In genomic region chr16:2089676-2090480, GRCh38 we compare ENCODE assay signal across 18 cellular contexts. TPM values are rescaled to one million over a fixed set of nuclear protein-coding genes. Genes with fewer than 3 reads are reported as not detected.
A peak's percentile ranks its signal among the peaks of the same experiment; 100 is the strongest.
DNase-seq lines count a peak whose midpoint lies in the region; ATAC-seq, FAIRE-seq and TF ChIP-seq lines count a peak whose summit lies in the region.
"Had no signal": no experiment of that assay in that cellular context is flagged by ENCODE, and none has a peak within 500 bp of the region (broad histone marks: within the 10 kb centered on the region; RNA-seq: fewer than 3 reads in every experiment).

No MANE protein-coding gene starts in this region.

- peaks cover 12% of the 10 kb centered on the region; the same call in 1 of the 2 replicates for H3F3A ChIP-seq in GM23338 (replicated peaks; ENCODE audit: low read depth)

- H3K9me2 ChIP-seq in GM23338 (ENCODE audit: insufficient read depth), result no peaks in the 10 kb centered on the region

- H3K27ac ChIP-seq in GM23338 (ENCODE audit: low read depth), result no peak overlapping the region
- no peak overlapping the region for H3K27ac ChIP-seq in GM12878 (ENCODE audit: control insufficient read depth, insufficient read depth)
- H3K27ac ChIP-seq in iPS-20b (ENCODE audit: low read length), result no peak overlapping the region
- H3K27ac ChIP-seq in effector memory CD4-positive, alpha-beta T cell (ENCODE audit: insufficient read depth, low read length, poor library complexity, severe bottlenecking), result no peak overlapping the region
- H3K27ac ChIP-seq: coronary artery had no signal

- H4K20me1 ChIP-seq in GM23338 (replicated peaks; ENCODE audit: insufficient read depth) (no peaks in the 10 kb centered on the region; the same call in 1 of the 2 replicates), GM12878 (ENCODE audit: control insufficient read depth, insufficient read depth) (no peaks in the 10 kb centered on the region)

- TF ChIP-seq CTCF in GM23338 (conservative IDR thresholded peaks at IDR 0.05; ENCODE audit: low read depth in 2 of 2), result no peak
- TF ChIP-seq CTCF in GM12878 (IDR thresholded peaks at IDR 0.05 in 2 of 3, conservative IDR thresholded peaks at IDR 0.05 in 1 of 3; ENCODE audit: control insufficient read depth in 2 of 3, extremely low read depth in 1 of 3, insufficient read depth in 1 of 3, low read depth in 3 of 3, low read length in 3 of 3), result no peak
- no peak for TF ChIP-seq CTCF in GM13977 (IDR thresholded peaks at IDR 0.05; ENCODE audit: extremely low read depth, insufficient read depth, missing control alignments)

- H3K9me3 Mint-ChIP-seq in GM23338, result no peaks in the 10 kb centered on the region

- TF ChIP-seq POLR2A in GM12878 (IDR thresholded peaks at IDR 0.05; ENCODE audit: low read depth, low read length), result peak; percentile 23

- peaks cover 3% of the 10 kb centered on the region; the same call in 1 of the 3 replicates for H3K36me3 Mint-ChIP-seq in GM23338 (ENCODE audit: low read depth)

- no peak for FAIRE-seq in GM12878 (lab: Jason Lieb, UNC)
- FAIRE-seq: G401.6 had no signal

- no peak overlapping the region for H3K9ac ChIP-seq in GM12878 (ENCODE audit: control insufficient read depth, insufficient read depth, low read length)
- no peak overlapping the region for H3K9ac ChIP-seq in iPS-20b (ENCODE audit: low read depth, low read length)

- no TSS peak for BruUV-seq in GM12878 (replicated peaks; lab: Mats Ljungman, UMichigan)

- DNase-seq in GM23338 (ENCODE audit: low spot score) (no peak), GM12878 (ENCODE audit: low read depth, low spot score) (no peak), retina (peak; percentile 37), NOMO-1 treated with dmso at 0.1 percent for 144 hours (lab: John Stamatoyannopoulos, UW; ENCODE audit: unreplicated experiment) (no peak), GM13977 (ENCODE audit: low spot score) (no peak)
- no peak for DNase-seq in effector memory CD4-positive, alpha-beta T cell
- DNase-seq: activated CD4-positive, CD25-positive, alpha-beta regulatory T cell; COR-L47; GOT3; kidney glomerular epithelial cell; NCI-H1436; NK-92 treated with Interleukin-12 subunit alpha and Interleukin-12 subunit beta, amount 100 ng/mL, for 24 hours; SIG-M5; T-helper 17 cell had no signal

- H3K27ac Mint-ChIP-seq in GM23338, result no peak overlapping the region
- H3K27ac Mint-ChIP-seq: T-helper 17 cell had no signal

- no peak for TF ChIP-seq RAD21 in GM12878 (IDR thresholded peaks at IDR 0.05; ENCODE audit: insufficient read depth, low read depth, low read length)

- SMC1A ChIA-PET in GM12878 (lab: Charles Lee; ENCODE audit: uncharacterized antibody, unreplicated experiment), result no interaction called here

- H3K4me3 ChIP-seq in GM23338 (peak overlapping the region; percentile 55; the same call in 1 of the 2 replicates), GM12878 (no peak overlapping the region), iPS-20b (ENCODE audit: low read length) (peak overlapping the region; percentile 65; the same call in 1 of the 2 replicates)
- no peak overlapping the region for H3K4me3 ChIP-seq in effector memory CD4-positive, alpha-beta T cell (ENCODE audit: insufficient read depth, low read depth, low read length, poor library complexity, severe bottlenecking)
- H3K4me3 ChIP-seq: coronary artery had no signal

- TF ChIP-seq EP300 in GM12878 (IDR thresholded peaks at IDR 0.05; ENCODE audit: borderline replicate concordance in 1 of 2, control insufficient read depth in 1 of 2, low read depth in 2 of 2, low read length in 2 of 2), result no peak

- ATAC-seq in GM23338 (no peak), GM12878 (no peak), HG03039 (IDR thresholded peaks at IDR 0.05; ENCODE audit: unreplicated experiment) (no peak)
- ATAC-seq: T-helper 17 cell had no signal

- peaks cover 14% of the 10 kb centered on the region for H3K27me3 Mint-ChIP-seq in GM23338 (ENCODE audit: insufficient read depth, low read depth, poor library complexity)
- H3K27me3 Mint-ChIP-seq: T-helper 17 cell had no signal

- no peaks in the 10 kb centered on the region for H3K4me1 Mint-ChIP-seq in GM23338
- H3K4me1 Mint-ChIP-seq: T-helper 17 cell had no signal

- POLR2A ChIA-PET in GM12878 (lab: Charles Lee), result no interaction called here

- H3K27me3 ChIP-seq in GM23338 (ENCODE audit: insufficient read depth) (no peaks in the 10 kb centered on the region), GM12878 (replicated peaks in 1 of 2; ENCODE audit: control insufficient read depth in 2 of 2, insufficient read depth in 2 of 2, low read length in 1 of 2) (no peaks in the 10 kb centered on the region), iPS-20b (ENCODE audit: insufficient read depth, low read length) (no peaks in the 10 kb centered on the region)
- no peaks in the 10 kb centered on the region for H3K27me3 ChIP-seq in effector memory CD4-positive, alpha-beta T cell (replicated peaks; ENCODE audit: control insufficient read depth, insufficient read depth, low read length, poor library complexity, severe bottlenecking)

- CTCF ChIA-PET in GM12878 (lab: Yijun Ruan, JAX), result interaction anchor here (3.1 kb wide), 1 partner anchor 50 kb away, joined by 9 read pairs; no protein-coding TSS in a partner anchor

- intact Hi-C loops in GM12878 (cut with micrococcal nuclease; ENCODE audit: unreplicated experiment), result no loop called here

- H3K79me2 ChIP-seq in GM23338 (replicated peaks; ENCODE audit: insufficient read depth) (no peaks in the 10 kb centered on the region), GM12878 (ENCODE audit: control insufficient read depth, insufficient read depth, low read length) (no peaks in the 10 kb centered on the region)

- H3K36me3 ChIP-seq in GM23338 (ENCODE audit: insufficient read depth), result no peaks in the 10 kb centered on the region
- H3K36me3 ChIP-seq in GM12878 (ENCODE audit: control insufficient read depth in 2 of 2, insufficient read depth in 2 of 2, low read length in 1 of 2), result peaks cover 0 to 6% of the 10 kb centered on the region in 2 experiments; a peak in 2 of 4 replicates
- H3K36me3 ChIP-seq in iPS-20b (ENCODE audit: insufficient read depth, low read depth, low read length), result peaks cover 15% of the 10 kb centered on the region; the same call in 1 of the 2 replicates
- H3K36me3 ChIP-seq in effector memory CD4-positive, alpha-beta T cell (ENCODE audit: control insufficient read depth, insufficient read depth, low read length), result peaks cover 55% of the 10 kb centered on the region

- peak overlapping the region; percentile 61 for H3K4me3 Mint-ChIP-seq in GM23338
- H3K4me3 Mint-ChIP-seq: T-helper 17 cell had no signal

- H3K4me1 ChIP-seq in GM23338 (ENCODE audit: insufficient read depth) (peaks cover 4% of the 10 kb centered on the region; the same call in 1 of the 2 replicates), GM12878 (ENCODE audit: control insufficient read depth, insufficient read depth, low read length) (no peaks in the 10 kb centered on the region), iPS-20b (ENCODE audit: insufficient read depth, low read length) (no peaks in the 10 kb centered on the region; the same call in 1 of the 2 replicates)
- H3K4me1 ChIP-seq in effector memory CD4-positive, alpha-beta T cell (ENCODE audit: control insufficient read depth, insufficient read depth, low read length, poor library complexity, severe bottlenecking), result no peaks in the 10 kb centered on the region

- WGBS in GM12878 (ENCODE audit: insufficient coverage, insufficient replicate concordance, low lambda C conversion rate, missing lambda C conversion rate), result 94% methylated on average over 44 of the region's 47 CpGs

- no peak overlapping the region for H2AFZ ChIP-seq in GM23338
- H2AFZ ChIP-seq in GM12878 (ENCODE audit: control insufficient read depth, low read depth, low read length), result no peak overlapping the region

- H3K9me3 ChIP-seq in GM12878 (replicated peaks; ENCODE audit: control insufficient read depth, insufficient read depth, low read length) (no peaks in the 10 kb centered on the region), iPS-20b (ENCODE audit: insufficient read depth, low read depth, low read length) (no peaks in the 10 kb centered on the region)
- H3K9me3 ChIP-seq in effector memory CD4-positive, alpha-beta T cell (ENCODE audit: control insufficient read depth, low read length), result no peaks in the 10 kb centered on the region

- H3K4me2 ChIP-seq in GM23338 (peak overlapping the region; percentile 78), GM12878 (ENCODE audit: control insufficient read depth, insufficient read depth) (no peak overlapping the region)

- RAD21 ChIA-PET in GM12878 (lab: Charles Lee; ENCODE audit: unreplicated experiment), result interaction anchor here (1.4 kb wide), 1 partner anchor 68 kb away, joined by 3 read pairs; no protein-coding TSS in a partner anchor

- in situ Hi-C loops in GM12878 (cut with MboI) (loop anchor here (10.0 kb wide), 1 partner anchor 55 kb away; the partner anchor contains the start of gene RAB26), GM13977 (cut with MboI; ENCODE audit: low pct_unique_long_range_greater_than_20kb, low sequenced_read_pairs, unreplicated experiment) (no loop called here)

RNA-seq across cellular contexts. Expression of gene TSC2, which starts 42.1 kb away (rescaled TPM):
- 81.4 and 93.0 TPM in 2 replicates for total RNA-seq in GM23338 (2014; rRNA removed; shearing (Covaris generic))
- polyA plus RNA-seq in GM23338 (2016; fragmentation: Nextera tagmentation; extraction: Ambion mirVana) (36.3 and 40.5 TPM in 2 replicates), GM12878 (2011; rRNA removed) (10.1 and 18.0 TPM in 2 replicates), GM12878 (2014; fragmentation: Illumina TruSeq; extraction: Trizol) (4.9 and 22.7 TPM in 2 replicates), GM12878 (2014; fragmentation: Nextera tagmentation; extraction: Ambion mirVana) (1 to 10 TPM; 1.6 to 3.9 TPM), GM12878 (2014; rRNA removed) (31.3 and 48.1 TPM in 2 replicates), GM12878 (2016; fragmentation: Nextera tagmentation; extraction: Ambion mirVana) (10 to 100 TPM; 36.1 to 43.6 TPM)
- 135 and 159 TPM in 2 replicates for total RNA-seq in GM12878 (2013; cell fraction: nucleolus; rRNA removed)
- total RNA-seq in GM12878 (2014; rRNA removed) (15.9 and 20.4 TPM in 2 replicates), GM12878 (2014; rRNA removed; fragmentation: Illumina TruSeq; extraction: Trizol) (9.7 and 10.9 TPM in 2 replicates), GM12878 (2021) (61.5 and 77.0 TPM in 2 replicates)
- 17.5 TPM for polyA plus RNA-seq in GM12878 (2011; ENCODE audit: low read depth)
- 18.5 and 24.1 TPM in 2 replicates for polyA plus RNA-seq in GM12878 (2011; cell fraction: cytosol; rRNA removed)
- polyA plus RNA-seq in GM12878 (2011; cell fraction: nucleus; rRNA removed), result 284 and 324 TPM in 2 replicates
- 46.1 and 49.1 TPM in 2 replicates for polyA plus RNA-seq in GM12878 (2012)
- polyA minus RNA-seq in GM12878 (2011; rRNA and poly(A)+ RNA removed), result 43.0 and 55.4 TPM in 2 replicates
- 32.2 and 38.4 TPM in 2 replicates for polyA minus RNA-seq in GM12878 (2011; cell fraction: cytosol; rRNA and poly(A)+ RNA removed)
- 47.4 and 83.8 TPM in 2 replicates for polyA minus RNA-seq in GM12878 (2011; cell fraction: nucleus; rRNA and poly(A)+ RNA removed)

RNA-seq across cellular contexts. Expression of gene NTHL1, which starts 42.2 kb away (rescaled TPM):
- total RNA-seq in GM23338 (2014; rRNA removed; shearing (Covaris generic)), result 84.6 and 97.1 TPM in 2 replicates
- 87.9 and 94.9 TPM in 2 replicates for polyA plus RNA-seq in GM23338 (2016; fragmentation: Nextera tagmentation; extraction: Ambion mirVana)
- 21.3 and 22.2 TPM in 2 replicates for total RNA-seq in GM12878 (2013; cell fraction: nucleolus; rRNA removed)
- total RNA-seq in GM12878 (2014; rRNA removed), result 50.1 and 54.7 TPM in 2 replicates
- 16.4 and 17.2 TPM in 2 replicates for total RNA-seq in GM12878 (2014; rRNA removed; fragmentation: Illumina TruSeq; extraction: Trizol)
- total RNA-seq in GM12878 (2021), result 41.3 and 48.4 TPM in 2 replicates
- 4.0 TPM for polyA plus RNA-seq in GM12878 (2011; ENCODE audit: low read depth)
- polyA plus RNA-seq in GM12878 (2011; rRNA removed), result 11.8 and 32.9 TPM in 2 replicates
- polyA plus RNA-seq in GM12878 (2011; cell fraction: cytosol; rRNA removed), result 71.1 and 110 TPM in 2 replicates
- 47.6 and 73.7 TPM in 2 replicates for polyA plus RNA-seq in GM12878 (2011; cell fraction: nucleus; rRNA removed)
- 14.5 and 15.4 TPM in 2 replicates for polyA plus RNA-seq in GM12878 (2012)
- 0.19 and 8.1 TPM in 2 replicates for polyA plus RNA-seq in GM12878 (2014; fragmentation: Illumina TruSeq; extraction: Trizol)
- polyA plus RNA-seq in GM12878 (2014; fragmentation: Nextera tagmentation; extraction: Ambion mirVana), result 1 to 10 TPM in 1 of 2 experiments, under 1 TPM in 1; 0.85 to 9.2 TPM
- polyA plus RNA-seq in GM12878 (2014; rRNA removed), result 46.9 and 49.0 TPM in 2 replicates
- polyA plus RNA-seq in GM12878 (2016; fragmentation: Nextera tagmentation; extraction: Ambion mirVana), result 10 to 100 TPM; 45.1 to 53.8 TPM
- polyA minus RNA-seq in GM12878 (2011; rRNA and poly(A)+ RNA removed), result 18.0 and 54.3 TPM in 2 replicates
- 13.1 and 15.4 TPM in 2 replicates for polyA minus RNA-seq in GM12878 (2011; cell fraction: cytosol; rRNA and poly(A)+ RNA removed)
- polyA minus RNA-seq in GM12878 (2011; cell fraction: nucleus; rRNA and poly(A)+ RNA removed), result 10.2 and 15.9 TPM in 2 replicates

RNA-seq across cellular contexts. Expression of gene PKD1, which starts 45.8 kb away (rescaled TPM):
- 75.5 and 107 TPM in 2 replicates for total RNA-seq in GM23338 (2014; rRNA removed; shearing (Covaris generic))
- polyA plus RNA-seq in GM23338 (2016; fragmentation: Nextera tagmentation; extraction: Ambion mirVana) (18.5 and 21.1 TPM in 2 replicates), GM12878 (2011; rRNA removed) (3.7 and 9.0 TPM in 2 replicates), GM12878 (2014; fragmentation: Illumina TruSeq; extraction: Trizol) (0.36 and 3.9 TPM in 2 replicates), GM12878 (2014; fragmentation: Nextera tagmentation; extraction: Ambion mirVana) (under 1 TPM; 0.11 to 0.35 TPM), GM12878 (2014; rRNA removed) (48.2 and 49.7 TPM in 2 replicates), GM12878 (2016; fragmentation: Nextera tagmentation; extraction: Ambion mirVana) (1 to 10 TPM; 2.9 to 5.2 TPM)
- total RNA-seq in GM12878 (2013; cell fraction: nucleolus; rRNA removed), result 160 and 186 TPM in 2 replicates
- total RNA-seq in GM12878 (2014; rRNA removed) (19.6 and 22.9 TPM in 2 replicates), GM12878 (2014; rRNA removed; fragmentation: Illumina TruSeq; extraction: Trizol) (6.9 and 7.5 TPM in 2 replicates), GM12878 (2021) (44.9 and 62.0 TPM in 2 replicates)
- polyA plus RNA-seq in GM12878 (2011; ENCODE audit: low read depth), result 13.4 TPM
- polyA plus RNA-seq in GM12878 (2011; cell fraction: cytosol; rRNA removed), result 16.3 and 29.0 TPM in 2 replicates
- 295 and 314 TPM in 2 replicates for polyA plus RNA-seq in GM12878 (2011; cell fraction: nucleus; rRNA removed)
- polyA plus RNA-seq in GM12878 (2012), result 34.8 and 47.6 TPM in 2 replicates
- polyA minus RNA-seq in GM12878 (2011; rRNA and poly(A)+ RNA removed), result 11.8 and 40.3 TPM in 2 replicates
- 17.5 and 22.7 TPM in 2 replicates for polyA minus RNA-seq in GM12878 (2011; cell fraction: cytosol; rRNA and poly(A)+ RNA removed)
- polyA minus RNA-seq in GM12878 (2011; cell fraction: nucleus; rRNA and poly(A)+ RNA removed), result 50.4 and 84.4 TPM in 2 replicates

RNA-seq across cellular contexts. Expression of gene RAB26, which starts 58.5 kb away (rescaled TPM):
- 3.7 and 4.1 TPM in 2 replicates for total RNA-seq in GM23338 (2014; rRNA removed; shearing (Covaris generic))
- polyA plus RNA-seq in GM23338 (2016; fragmentation: Nextera tagmentation; extraction: Ambion mirVana) (8.7 and 11.6 TPM in 2 replicates), GM12878 (2011; rRNA removed) (0.89 and 1.9 TPM in 2 replicates), GM12878 (2014; fragmentation: Illumina TruSeq; extraction: Trizol) (0.21 TPM in 1 of 2 replicates, not detected in the other), GM12878 (2014; fragmentation: Nextera tagmentation; extraction: Ambion mirVana) (under 1 TPM; 0.13 to 0.27 TPM), GM12878 (2014; rRNA removed) (0.13 and 0.43 TPM in 2 replicates), GM12878 (2016; fragmentation: Nextera tagmentation; extraction: Ambion mirVana) (1 to 10 TPM; 3.7 to 4.5 TPM)
- not detected in 2 replicates for total RNA-seq in GM12878 (2013; cell fraction: nucleolus; rRNA removed)
- total RNA-seq in GM12878 (2014; rRNA removed) (0.11 and 0.51 TPM in 2 replicates), GM12878 (2014; rRNA removed; fragmentation: Illumina TruSeq; extraction: Trizol) (not detected in 2 replicates), GM12878 (2021) (0.33 and 0.53 TPM in 2 replicates)
- 1.4 TPM for polyA plus RNA-seq in GM12878 (2011; ENCODE audit: low read depth)
- 1.6 and 2.5 TPM in 2 replicates for polyA plus RNA-seq in GM12878 (2011; cell fraction: cytosol; rRNA removed)
- polyA plus RNA-seq in GM12878 (2011; cell fraction: nucleus; rRNA removed), result 8.3 and 9.1 TPM in 2 replicates
- polyA plus RNA-seq in GM12878 (2012), result 2.8 and 2.9 TPM in 2 replicates
- 2.3 and 3.5 TPM in 2 replicates for polyA minus RNA-seq in GM12878 (2011; rRNA and poly(A)+ RNA removed)
- polyA minus RNA-seq in GM12878 (2011; cell fraction: cytosol; rRNA and poly(A)+ RNA removed), result not detected in 2 replicates
- 0.57 and 1.1 TPM in 2 replicates for polyA minus RNA-seq in GM12878 (2011; cell fraction: nucleus; rRNA and poly(A)+ RNA removed)

Comparison
In these comparisons a context has a peak if more than half of its experiments do, and no peak if none do; other contexts are left out.
1. H3K4me3 ChIP-seq: peak in GM23338 (single experiment) and iPS-20b (single experiment); none in GM12878 (single experiment) and effector memory CD4-positive, alpha-beta T cell (single experiment).